Comparison of ENCODE assay signal across 26 cellular contexts in genomic region chr2:173058097-173058496, GRCh38. TPM values are rescaled to one million over a fixed set of nuclear protein-coding genes. Genes with fewer than 3 reads are reported as not detected.
A peak's percentile ranks its signal among the peaks of the same experiment; 100 is the strongest.
DNase-seq lines count a peak whose midpoint lies in the region; ATAC-seq, FAIRE-seq and TF ChIP-seq lines count a peak whose summit lies in the region.
"Had no signal": no experiment of that assay in that cellular context is flagged by ENCODE, and none has a peak within 500 bp of the region (broad histone marks: within the 10 kb centered on the region; RNA-seq: fewer than 3 reads in every experiment).

No MANE protein-coding gene starts in this region.

- intact Hi-C loops in natural killer cell (cut with micrococcal nuclease) = no loop called here

- peak; percentile 33 to 40 for ATAC-seq in natural killer cell treated with Interleukin-12 subunit alpha and Interleukin-12 subunit beta and Interleukin-15 and Interleukin-18, amount 100 ng/mL, for 72 hours
- ATAC-seq in natural killer cell = no peak
- ATAC-seq in gastroesophageal sphincter = peak; percentile 45
- no peak for ATAC-seq in GM18868 (IDR thresholded peaks at IDR 0.05; ENCODE audit: unreplicated experiment)
- ATAC-seq: A549; CD8-positive, alpha-beta T cell had no signal

- no peak for TF ChIP-seq POLR2A in gastroesophageal sphincter (IDR thresholded peaks at IDR 0.05)

- H3K9ac ChIP-seq in astrocyte (ENCODE audit: low read length) = no peak overlapping the region

- H3K9me3 ChIP-seq in astrocyte (ENCODE audit: insufficient read depth, low read depth, low read length) (peaks cover 6% of the 10 kb centered on the region), gastroesophageal sphincter (no peaks in the 10 kb centered on the region)
- H3K9me3 ChIP-seq: BE2C, left lung, sigmoid colon, tibial nerve had no signal

- H3K79me2 ChIP-seq in astrocyte (ENCODE audit: insufficient read depth, low read length) = no peaks in the 10 kb centered on the region

- H3K4me2 ChIP-seq in astrocyte (ENCODE audit: low read length) = no peak overlapping the region
- H3K4me2 ChIP-seq: A549 had no signal

- H3K4me3 ChIP-seq in astrocyte (ENCODE audit: insufficient read depth, low read depth, low read length) = no peak overlapping the region
- no peak overlapping the region for H3K4me3 ChIP-seq in gastroesophageal sphincter
- H3K4me3 ChIP-seq: A549, left lung, sigmoid colon, SJCRH30, tibial nerve had no signal

- FAIRE-seq in astrocyte (lab: Jason Lieb, UNC) = no peak
- FAIRE-seq in urothelium cell line (lab: Jason Lieb, UNC) = peak; percentile 30
- FAIRE-seq: A549, GM12892, islet of Langerhans, RCC 7860 had no signal

- H3K27ac Mint-ChIP-seq in natural killer cell treated with Interleukin-12 subunit alpha and Interleukin-12 subunit beta and Interleukin-15 and Interleukin-18, amount 100 ng/mL, for 72 hours = no peak overlapping the region
- H3K27ac Mint-ChIP-seq in natural killer cell (no peak overlapping the region), astrocyte (ENCODE audit: unreplicated experiment) (peak overlapping the region; percentile 22)
- H3K27ac Mint-ChIP-seq: activated naive CD8-positive, alpha-beta T cell treated with anti-CD3 and anti-CD28 coated beads for 36 hours; CD8-positive, alpha-beta T cell had no signal

- no peak for DNase-seq in natural killer cell treated with Interleukin-12 subunit alpha and Interleukin-12 subunit beta and Interleukin-15 and Interleukin-18, amount 100 ng/mL, for 72 hours (ENCODE audit: low spot score)
- DNase-seq in natural killer cell = no peak
- DNase-seq in astrocyte (ENCODE audit: low read depth) = no peak
- no peak for DNase-seq in urothelium cell line (ENCODE audit: low spot score)
- no peak for DNase-seq in HPDE6-E6E7 (ENCODE audit: extremely low spot score)
- no peak for DNase-seq in cortex of kidney (lab: John Stamatoyannopoulos, UW)
- DNase-seq: activated CD4-positive, alpha-beta T cell treated with anti-CD3 and anti-CD28 coated beads for 48 hours; activated naive CD8-positive, alpha-beta T cell treated with anti-CD3 and anti-CD28 coated beads for 36 hours; BE2C; CD8-positive, alpha-beta T cell; dermis blood vessel endothelial cell; glutamatergic neuron; left lung; NCI-H1092; NCI-H1694; NCI-H748 treated with DMSO at 0.1 percent for 48 hours; sigmoid colon; stimulated activated CD4-positive, alpha-beta T cell treated with anti-CD3 and anti-CD28 coated beads, Interleukin-4, amount 100 ng/mL, for 24 hours had no signal

- H3K36me3 ChIP-seq in astrocyte (ENCODE audit: insufficient read depth, low read length) (no peaks in the 10 kb centered on the region), gastroesophageal sphincter (no peaks in the 10 kb centered on the region)
- H3K36me3 ChIP-seq: BE2C, left lung, sigmoid colon, SJCRH30, tibial nerve had no signal

- no peak for TF ChIP-seq EP300 in gastroesophageal sphincter (IDR thresholded peaks at IDR 0.05)

- H3K9me3 Mint-ChIP-seq in natural killer cell treated with Interleukin-12 subunit alpha and Interleukin-12 subunit beta and Interleukin-15 and Interleukin-18, amount 100 ng/mL, for 72 hours = no peaks in the 10 kb centered on the region
- H3K9me3 Mint-ChIP-seq in natural killer cell (no peaks in the 10 kb centered on the region), astrocyte (ENCODE audit: unreplicated experiment) (peaks cover 7% of the 10 kb centered on the region)
- H3K9me3 Mint-ChIP-seq: CD8-positive, alpha-beta T cell had no signal

- H3K4me1 ChIP-seq in astrocyte (ENCODE audit: insufficient read depth, low read length) (no peaks in the 10 kb centered on the region), gastroesophageal sphincter (peaks cover 0 to 4% (median 2%) of the 10 kb centered on the region in 3 donors)
- H3K4me1 ChIP-seq: BE2C, sigmoid colon had no signal

- H2AFZ ChIP-seq in astrocyte (ENCODE audit: low read depth, low read length) = no peak overlapping the region

- H4K20me1 ChIP-seq in astrocyte (ENCODE audit: insufficient read depth, low read length) = no peaks in the 10 kb centered on the region

- peaks cover 0 to 3% of the 10 kb centered on the region in 2 donors for H3K4me1 Mint-ChIP-seq in natural killer cell treated with Interleukin-12 subunit alpha and Interleukin-12 subunit beta and Interleukin-15 and Interleukin-18, amount 100 ng/mL, for 72 hours (ENCODE audit: low read depth in 2 of 2)
- H3K4me1 Mint-ChIP-seq in natural killer cell (no peaks in the 10 kb centered on the region), astrocyte (ENCODE audit: low read depth, unreplicated experiment) (peaks cover 32% of the 10 kb centered on the region)
- H3K4me1 Mint-ChIP-seq: activated naive CD8-positive, alpha-beta T cell treated with anti-CD3 and anti-CD28 coated beads for 36 hours had no signal

- H3K27me3 ChIP-seq in astrocyte (ENCODE audit: insufficient read depth, low read length) = no peaks in the 10 kb centered on the region
- no peaks in the 10 kb centered on the region for H3K27me3 ChIP-seq in gastroesophageal sphincter
- H3K27me3 ChIP-seq: BE2C, left lung, sigmoid colon, SJCRH30, tibial nerve had no signal

- peaks cover 28 to 31% of the 10 kb centered on the region in 2 donors for H3K27me3 Mint-ChIP-seq in natural killer cell treated with Interleukin-12 subunit alpha and Interleukin-12 subunit beta and Interleukin-15 and Interleukin-18, amount 100 ng/mL, for 72 hours
- H3K27me3 Mint-ChIP-seq in natural killer cell (ENCODE audit: low read depth in 2 of 2) (peaks cover under 1 to 37% of the 10 kb centered on the region in 2 donors), astrocyte (ENCODE audit: low read depth, unreplicated experiment) (no peaks in the 10 kb centered on the region)

- H3K27ac ChIP-seq in astrocyte (ENCODE audit: low read depth, low read length) (no peak overlapping the region), gastroesophageal sphincter (no peak overlapping the region)
- H3K27ac ChIP-seq: left lung, sigmoid colon, SJCRH30, tibial nerve had no signal

- H3K36me3 Mint-ChIP-seq in natural killer cell treated with Interleukin-12 subunit alpha and Interleukin-12 subunit beta and Interleukin-15 and Interleukin-18, amount 100 ng/mL, for 72 hours = no peaks in the 10 kb centered on the region
- H3K36me3 Mint-ChIP-seq in natural killer cell (no peaks in the 10 kb centered on the region), astrocyte (ENCODE audit: low read depth, unreplicated experiment) (no peaks in the 10 kb centered on the region)
- H3K36me3 Mint-ChIP-seq: activated naive CD8-positive, alpha-beta T cell treated with anti-CD3 and anti-CD28 coated beads for 36 hours; CD8-positive, alpha-beta T cell had no signal

- H3K4me3 Mint-ChIP-seq in natural killer cell treated with Interleukin-12 subunit alpha and Interleukin-12 subunit beta and Interleukin-15 and Interleukin-18, amount 100 ng/mL, for 72 hours = no peak overlapping the region
- no peak overlapping the region for H3K4me3 Mint-ChIP-seq in natural killer cell
- H3K4me3 Mint-ChIP-seq in astrocyte (ENCODE audit: unreplicated experiment) = no peak overlapping the region
- H3K4me3 Mint-ChIP-seq: activated naive CD8-positive, alpha-beta T cell treated with anti-CD3 and anti-CD28 coated beads for 36 hours; CD8-positive, alpha-beta T cell had no signal

- TF ChIP-seq CTCF in natural killer cell (IDR thresholded peaks at IDR 0.05) (no peak), astrocyte (IDR thresholded peaks at IDR 0.05; ENCODE audit: insufficient read depth, low read depth, low read length) (no peak), gastroesophageal sphincter (IDR thresholded peaks at IDR 0.05) (no peak)

RNA-seq across cellular contexts. Expression of gene MAP3K20, which starts 17.5 kb away (rescaled TPM):
- total RNA-seq in natural killer cell treated with Interleukin-12 subunit alpha and Interleukin-12 subunit beta and Interleukin-15 and Interleukin-18, amount 100 ng/mL, for 72 hours = 10 to 100 TPM; 30.1 to 76.8 TPM
- 1 to 10 TPM; 1.6 to 3.0 (median 2.5) TPM for total RNA-seq in natural killer cell
- total RNA-seq in astrocyte = 41.2 and 42.4 TPM in 2 replicates
- 100 to 1,000 TPM; 318 to 496 (median 327) TPM for total RNA-seq in gastroesophageal sphincter

Comparison
In these comparisons a context has a peak if more than half of its experiments do, and no peak if none do; other contexts are left out.
1. ATAC-seq: peak in natural killer cell treated with Interleukin-12 subunit alpha and Interleukin-12 subunit beta and Interleukin-15 and Interleukin-18, amount 100 ng/mL, for 72 hours (2 of 2) and gastroesophageal sphincter (single experiment); none in natural killer cell (0 of 3) and GM18868 (single experiment).
2. RNA of gene MAP3K20, which starts 17.5 kb away (total RNA-seq): 318 to 496 TPM in gastroesophageal sphincter, 30.1 to 76.8 TPM in natural killer cell treated with Interleukin-12 subunit alpha and Interleukin-12 subunit beta and Interleukin-15 and Interleukin-18, amount 100 ng/mL, for 72 hours and 41.2 to 42.4 TPM in astrocyte; 1.6 to 3.0 TPM in natural killer cell; every median in the first group is over 4 times any median in the second.